ENCODE assay signal across 25 cellular contexts in genomic region chr4:142044271-142044670, GRCh38.
DNase-seq lines count a peak whose midpoint lies in the region; ATAC-seq, FAIRE-seq and TF ChIP-seq lines count a peak whose summit lies in the region.
"Had no signal": no experiment of that assay in that cellular context is flagged by ENCODE, and none has a peak within 500 bp of the region (broad histone marks: within the 10 kb centered on the region; RNA-seq: fewer than 3 reads in every experiment).

No MANE protein-coding gene starts in this region.

- H2AK5ac ChIP-seq in IMR-90 (ENCODE audit: low read depth, low read length) = 0 out of 2 replicates have a peak overlapping the region, but pooled peaks have one; percentile 5
- H2AK5ac ChIP-seq in H1 (ENCODE audit: low read depth, low read length) = no peak overlapping the region

- H2BK12ac ChIP-seq in H1 (ENCODE audit: low read depth, low read length) = no peak overlapping the region

- ATAC-seq in IMR-90 (ENCODE audit: low read depth) = peak; percentile 48
- ATAC-seq in naive thymus-derived CD4-positive, alpha-beta T cell = no peak
- no peak for ATAC-seq in CD8-positive, alpha-beta T cell
- ATAC-seq in HG03439 (IDR thresholded peaks at IDR 0.05; ENCODE audit: unreplicated experiment) = no peak
- ATAC-seq: esophagus mucosa, HCT116, heart left ventricle, mucosa of descending colon, Right ventricle myocardium inferior had no signal

- H3K4me1 Mint-ChIP-seq in naive thymus-derived CD4-positive, alpha-beta T cell = peaks cover 11 to 78% (median 63%) of the 10 kb centered on the region in 7 donors
- H3K4me1 Mint-ChIP-seq in CD8-positive, alpha-beta T cell (ENCODE audit: low read depth) = peaks cover 27% of the 10 kb centered on the region

- no peaks in the 10 kb centered on the region for H3K9me3 Mint-ChIP-seq in naive thymus-derived CD4-positive, alpha-beta T cell
- H3K9me3 Mint-ChIP-seq in CD8-positive, alpha-beta T cell = no peaks in the 10 kb centered on the region
- H3K9me3 Mint-ChIP-seq: activated CD4-positive, alpha-beta T cell treated with anti-CD3 and anti-CD28 coated beads, Interleukin-2, amount 10 ng/mL, durations not matched to agents 24 days and 14 days; central memory CD8-positive, alpha-beta T cell; stimulated activated naive CD8-positive, alpha-beta T cell treated with anti-CD3 and anti-CD28 coated beads, Interleukin-15, Interleukin-2, amounts not matched to agents 100 ng/mL and 50 ng/mL, for 24 hours had no signal

- H4K20me1 ChIP-seq in IMR-90 (ENCODE audit: insufficient read depth, low read length) (no peaks in the 10 kb centered on the region), H1 (replicated peaks in 1 of 2; ENCODE audit: control insufficient read depth in 1 of 2, insufficient read depth in 2 of 2, low read length in 2 of 2) (no peaks in the 10 kb centered on the region)

- H2BK120ac ChIP-seq in IMR-90 (ENCODE audit: low read depth, low read length) (peak overlapping the region; percentile 76), H1 (replicated peaks; ENCODE audit: low read depth, low read length) (no peak overlapping the region)

- intact Hi-C loops in IMR-90 (cut with micrococcal nuclease) = no loop called here
- intact Hi-C loops in naive thymus-derived CD4-positive, alpha-beta T cell (cut with micrococcal nuclease) = no loop called here
- intact Hi-C loops in CD8-positive, alpha-beta T cell (cut with DNase I, micrococcal nuclease) = no loop called here

- H3K18ac ChIP-seq in IMR-90 (ENCODE audit: low read depth, low read length) = peak overlapping the region; percentile 2; the same call in 1 of the 2 replicates
- peak overlapping the region; percentile 52; the same call in 1 of the 2 replicates for H3K18ac ChIP-seq in H1 (ENCODE audit: extremely low read depth, low read length)

- H2BK5ac ChIP-seq in IMR-90 (ENCODE audit: low read depth, low read length, poor library complexity, severe bottlenecking) = peak overlapping the region; percentile 82
- no peak overlapping the region for H2BK5ac ChIP-seq in H1 (ENCODE audit: low read depth, low read length)

- H3K4me2 ChIP-seq in IMR-90 (ENCODE audit: low read depth, low read length) (peak overlapping the region; percentile 10; the same call in 1 of the 2 replicates), H1 (ENCODE audit: insufficient read depth in 1 of 2, low read depth in 2 of 2, low read length in 2 of 2) (no peak overlapping the region)

- H2AK9ac ChIP-seq in IMR-90 (replicated peaks; ENCODE audit: low read depth, low read length, poor library complexity) = no peak overlapping the region

- POLR2A ChIA-PET in IMR-90 (lab: Charles Lee; ENCODE audit: unreplicated experiment) (no interaction called here), H1 (lab: Charles Lee; ENCODE audit: partially characterized antibody) (no interaction called here)
- POLR2A ChIA-PET in naive thymus-derived CD4-positive, alpha-beta T cell (lab: Charles Lee) = no interaction called here
- POLR2A ChIA-PET in CD8-positive, alpha-beta T cell (lab: Charles Lee) = no interaction called here

- H3K79me1 ChIP-seq in IMR-90 (ENCODE audit: low read depth in 1 of 2, low read length in 2 of 2) (no peaks in the 10 kb centered on the region), H1 (ENCODE audit: low read depth, low read length) (no peaks in the 10 kb centered on the region)

- H3K27ac Mint-ChIP-seq in naive thymus-derived CD4-positive, alpha-beta T cell = peak overlapping the region in 5 of 9 donors; percentile 16 to 63 (median 40)
- H3K27ac Mint-ChIP-seq in CD8-positive, alpha-beta T cell = no peak overlapping the region
- H3K27ac Mint-ChIP-seq: activated CD4-positive, alpha-beta T cell treated with anti-CD3 and anti-CD28 coated beads, Interleukin-2, amount 10 ng/mL, durations not matched to agents 24 days and 14 days; stimulated activated naive CD8-positive, alpha-beta T cell treated with anti-CD3 and anti-CD28 coated beads, Interleukin-15, Interleukin-2, amounts not matched to agents 100 ng/mL and 50 ng/mL, for 24 hours had no signal

- H4K8ac ChIP-seq in IMR-90 (ENCODE audit: low read depth in 2 of 2, low read length in 2 of 2) (peak overlapping the region in 1 of 2 experiments; percentile 63; a peak in 2 of 4 replicates), H1 (ENCODE audit: extremely low read depth, insufficient read depth, low read length) (no peak overlapping the region)

- H3K9ac ChIP-seq in IMR-90 (ENCODE audit: low read depth, low read length) (no peak overlapping the region), H1 (replicated peaks in 1 of 4; ENCODE audit: extremely low read depth in 1 of 4, low read depth in 3 of 4, low read length in 3 of 4) (no peak overlapping the region)

- H3K56ac ChIP-seq in IMR-90 (ENCODE audit: extremely low read depth, insufficient read depth, low read length) (no peak overlapping the region), H1 (replicated peaks; ENCODE audit: insufficient read length, low read depth, low read length) (no peak overlapping the region)

- H4K91ac ChIP-seq in IMR-90 (ENCODE audit: insufficient read depth, low read depth, low read length) (no peak overlapping the region), H1 (replicated peaks; ENCODE audit: insufficient read length, low read length) (no peak overlapping the region)

- H3K27me3 Mint-ChIP-seq in naive thymus-derived CD4-positive, alpha-beta T cell = no peaks in the 10 kb centered on the region
- H3K27me3 Mint-ChIP-seq in CD8-positive, alpha-beta T cell (ENCODE audit: low read depth) = no peaks in the 10 kb centered on the region
- H3K27me3 Mint-ChIP-seq: activated CD4-positive, alpha-beta T cell treated with anti-CD3 and anti-CD28 coated beads, Interleukin-2, amount 10 ng/mL, durations not matched to agents 24 days and 14 days; central memory CD8-positive, alpha-beta T cell; stimulated activated naive CD8-positive, alpha-beta T cell treated with anti-CD3 and anti-CD28 coated beads, Interleukin-15, Interleukin-2, amounts not matched to agents 100 ng/mL and 50 ng/mL, for 24 hours had no signal

- in situ Hi-C loops in IMR-90 (cut with MboI; ENCODE audit: low sequenced_read_pairs) = no loop called here

- H3K27me3 ChIP-seq in IMR-90 (ENCODE audit: control insufficient read depth, insufficient read depth, low read length) (no peaks in the 10 kb centered on the region), H1 (replicated peaks in 1 of 4; ENCODE audit: control insufficient read depth in 3 of 4, extremely low read depth in 1 of 4, insufficient read depth in 3 of 4, low read length in 3 of 4) (no peaks in the 10 kb centered on the region)
- H3K27me3 ChIP-seq in naive thymus-derived CD4-positive, alpha-beta T cell (ENCODE audit: control insufficient read depth in 2 of 2, insufficient read depth in 2 of 2, low read length in 2 of 2) = no peaks in the 10 kb centered on the region
- H3K27me3 ChIP-seq in CD8-positive, alpha-beta T cell (ENCODE audit: insufficient read depth, low read length) = no peaks in the 10 kb centered on the region
- H3K27me3 ChIP-seq: heart left ventricle, transverse colon had no signal

- 33% methylated on average over 1 of the region's 3 CpGs; no CpG with 5 or more reads in 1 of the 2 experiments for WGBS in IMR-90 (ENCODE audit: extremely low coverage in 2 of 2, insufficient read length in 1 of 2), 2 experiments
- WGBS in H1 (ENCODE audit: extremely low coverage in 1 of 2, insufficient coverage in 1 of 2, insufficient read length in 1 of 2, insufficient replicate concordance in 2 of 2, low coverage in 1 of 2, low lambda C conversion rate in 2 of 2, missing lambda C conversion rate in 1 of 2), 2 experiments = 50% methylated on average over 3 of the region's 3 CpGs; no CpG with 5 or more reads in 1 of the 2 experiments

- H3K36me3 Mint-ChIP-seq in naive thymus-derived CD4-positive, alpha-beta T cell = peaks cover 6 to 55% (median 33%) of the 10 kb centered on the region in 5 donors
- H3K36me3 Mint-ChIP-seq in CD8-positive, alpha-beta T cell = peaks cover 41% of the 10 kb centered on the region

- dilution Hi-C loops in IMR-90 (cut with HindIII; ENCODE audit: low sequenced_read_pairs, unreplicated experiment) = no loop called here

- H2AFZ ChIP-seq in IMR-90 (replicated peaks; ENCODE audit: low read length, poor library complexity) = no peak overlapping the region
- H2AFZ ChIP-seq in H1 (ENCODE audit: low read length) = 0 out of 2 replicates have a peak overlapping the region, but pooled peaks have one; percentile 77

- H3K14ac ChIP-seq in IMR-90 (replicated peaks; ENCODE audit: low read depth, low read length) (peak overlapping the region; percentile 64), H1 (ENCODE audit: insufficient read length) (no peak overlapping the region)

- FAIRE-seq in H1 (lab: Jason Lieb, UNC) = peak; percentile 7

- peak; percentile 45 for DNase-seq in EL
- peak; percentile 63 for DNase-seq in IMR-90
- no peak for DNase-seq in H1 (ENCODE audit: low read depth in 1 of 2, low spot score in 2 of 2)
- DNase-seq in naive thymus-derived CD4-positive, alpha-beta T cell = no peak
- no peak for DNase-seq in CD8-positive, alpha-beta T cell
- DNase-seq in GDM1 (lab: John Stamatoyannopoulos, UW) = no peak
- DNase-seq in stimulated activated CD4-positive, alpha-beta T cell treated with anti-CD3 and anti-CD28 coated beads, Interleukin-4, amount 100 ng/mL, for 4 hours = no peak
- DNase-seq: activated CD4-positive, alpha-beta T cell treated with anti-CD3 and anti-CD28 coated beads, Interleukin-2, amount 10 ng/mL, durations not matched to agents 24 days and 14 days; activated gamma-delta T cell; DMS79; effector memory CD4-positive, alpha-beta T cell; heart left ventricle; mucosa of descending colon; NCI-H1105 treated with DMSO at 0.1 percent for 48 hours; NCI-H526 treated with DMSO at 0.1 percent for 48 hours; stimulated activated CD4-positive, alpha-beta T cell treated with anti-CD3 and anti-CD28 coated beads, Interleukin-2, amount 100 ng/mL, for 24 hours; T-helper 1 cell; transverse colon had no signal

- H2BK15ac ChIP-seq in IMR-90 (ENCODE audit: low read depth, low read length) (peak overlapping the region; percentile 4; the same call in 1 of the 3 replicates), H1 (ENCODE audit: low read length) (no peak overlapping the region)

- H3K9me3 ChIP-seq in IMR-90 (ENCODE audit: control insufficient read depth, insufficient read depth, low read length) (no peaks in the 10 kb centered on the region), H1 (ENCODE audit: insufficient read depth in 2 of 2, low read depth in 1 of 2, low read length in 1 of 2) (no peaks in the 10 kb centered on the region)
- no peaks in the 10 kb centered on the region for H3K9me3 ChIP-seq in naive thymus-derived CD4-positive, alpha-beta T cell (ENCODE audit: control insufficient read depth in 2 of 3, low read length in 3 of 3)
- H3K9me3 ChIP-seq in CD8-positive, alpha-beta T cell (ENCODE audit: low read length) = no peaks in the 10 kb centered on the region
- H3K9me3 ChIP-seq: heart left ventricle, mucosa of descending colon, prostate gland, transverse colon had no signal

- H3K4me1 ChIP-seq in IMR-90 (ENCODE audit: control insufficient read depth, insufficient read depth, low read length) (peaks cover 4% of the 10 kb centered on the region; the same call in 1 of the 2 replicates), H1 (replicated peaks in 1 of 4; ENCODE audit: control insufficient read depth in 3 of 4, insufficient read depth in 4 of 4, low read length in 3 of 4) (peaks cover 0 to 10% (median 2%) of the 10 kb centered on the region in 4 experiments; a peak in 4 of 7 replicates)
- H3K4me1 ChIP-seq in naive thymus-derived CD4-positive, alpha-beta T cell (ENCODE audit: control insufficient read depth in 2 of 2, insufficient read depth in 2 of 2, low read length in 2 of 2) = no peaks in the 10 kb centered on the region
- no peaks in the 10 kb centered on the region for H3K4me1 ChIP-seq in CD8-positive, alpha-beta T cell (ENCODE audit: insufficient read depth, low read length)
- H3K4me1 ChIP-seq: prostate gland, transverse colon had no signal

- no peak overlapping the region for H3K4me3 Mint-ChIP-seq in naive thymus-derived CD4-positive, alpha-beta T cell
- no peak overlapping the region for H3K4me3 Mint-ChIP-seq in CD8-positive, alpha-beta T cell
- H3K4me3 Mint-ChIP-seq: activated CD4-positive, alpha-beta T cell treated with anti-CD3 and anti-CD28 coated beads, Interleukin-2, amount 10 ng/mL, durations not matched to agents 24 days and 14 days; central memory CD8-positive, alpha-beta T cell; stimulated activated naive CD8-positive, alpha-beta T cell treated with anti-CD3 and anti-CD28 coated beads, Interleukin-15, Interleukin-2, amounts not matched to agents 100 ng/mL and 50 ng/mL, for 24 hours had no signal

- H3K4me3 ChIP-seq in IMR-90 (ENCODE audit: insufficient read depth, low read depth, low read length) = no peak overlapping the region
- no peak overlapping the region for H3K4me3 ChIP-seq in H1 (ENCODE audit: extremely low read depth in 1 of 4, insufficient read depth in 2 of 4, low read depth in 3 of 4, low read length in 4 of 4)
- no peak overlapping the region for H3K4me3 ChIP-seq in naive thymus-derived CD4-positive, alpha-beta T cell (ENCODE audit: low read length)
- H3K4me3 ChIP-seq in CD8-positive, alpha-beta T cell (ENCODE audit: low read depth, low read length) = no peak overlapping the region
- H3K4me3 ChIP-seq: heart left ventricle, mucosa of descending colon, prostate gland, transverse colon had no signal

- H4K5ac ChIP-seq in IMR-90 (ENCODE audit: low read depth, low read length) (no peak overlapping the region), H1 (ENCODE audit: insufficient read length, low read depth, low read length) (no peak overlapping the region)

- H3K23me2 ChIP-seq in H1 (ENCODE audit: low read depth, low read length) = no peaks in the 10 kb centered on the region

- H3K4ac ChIP-seq in IMR-90 (ENCODE audit: low read depth, low read length) = peak overlapping the region; percentile 15; the same call in 1 of the 2 replicates
- H3K4ac ChIP-seq in H1 (replicated peaks; ENCODE audit: insufficient read length, low read depth, low read length) = no peak overlapping the region

- H3K79me2 ChIP-seq in H1 (ENCODE audit: control insufficient read depth in 1 of 2, insufficient read depth in 2 of 2, low read length in 2 of 2) = no peaks in the 10 kb centered on the region

- no TSS peak for BruUV-seq in IMR-90 (replicated peaks; lab: Mats Ljungman, UMichigan)

- H3K9me1 ChIP-seq in IMR-90 (ENCODE audit: insufficient read depth, low read length) = 0 out of 2 replicates have a peak, but pooled peaks cover 2% of the 10 kb centered on the region

- TF ChIP-seq POLR2A in IMR-90 (IDR thresholded peaks at IDR 0.05; ENCODE audit: low read depth, low read length) = no peak
- no peak for TF ChIP-seq POLR2A in H1 (IDR thresholded peaks at IDR 0.05; ENCODE audit: control extremely low read depth in 1 of 2, low read depth in 2 of 2, low read length in 2 of 2)

- no peaks in the 10 kb centered on the region for H3K36me3 ChIP-seq in IMR-90 (ENCODE audit: control insufficient read depth, insufficient read depth, low read length)
- H3K36me3 ChIP-seq in H1 (ENCODE audit: control insufficient read depth in 2 of 4, insufficient read depth in 4 of 4, low read length in 3 of 4) = no peaks in the 10 kb centered on the region
- H3K36me3 ChIP-seq in naive thymus-derived CD4-positive, alpha-beta T cell (ENCODE audit: control insufficient read depth in 2 of 3, insufficient read depth in 3 of 3, low read length in 3 of 3) = peaks cover 0 to 7% (median 4%) of the 10 kb centered on the region in 3 experiments
- H3K36me3 ChIP-seq in CD8-positive, alpha-beta T cell (ENCODE audit: insufficient read depth, low read length) = no peaks in the 10 kb centered on the region
- H3K36me3 ChIP-seq: prostate gland, transverse colon had no signal

- CTCF ChIA-PET in IMR-90 (lab: Yijun Ruan, JAX) (no interaction called here), H1 (lab: Charles Lee; ENCODE audit: partially characterized antibody) (interaction anchor here (0.8 kb wide), 1 partner anchor 844 kb away, joined by 3 read pairs; no protein-coding TSS in a partner anchor)
- CTCF ChIA-PET in naive thymus-derived CD4-positive, alpha-beta T cell (lab: Charles Lee) = no interaction called here
- CTCF ChIA-PET in CD8-positive, alpha-beta T cell (lab: Charles Lee) = no interaction called here

- TF ChIP-seq RAD21 in IMR-90 (IDR thresholded peaks at IDR 0.05; ENCODE audit: low read length) (no peak), H1 (IDR thresholded peaks at IDR 0.05 in 1 of 2, conservative IDR thresholded peaks at IDR 0.05 in 1 of 2; ENCODE audit: low read depth in 2 of 2, low read length in 2 of 2) (no peak)

- H2BK20ac ChIP-seq in IMR-90 (ENCODE audit: low read depth, low read length) = peak overlapping the region; percentile 82; the same call in 1 of the 2 replicates
- H2BK20ac ChIP-seq in H1 (ENCODE audit: low read length) = no peak overlapping the region

- no peak overlapping the region for H3K27ac ChIP-seq in IMR-90 (ENCODE audit: insufficient read depth, low read length)
- H3K27ac ChIP-seq in H1 (ENCODE audit: low read depth, low read length) = no peak overlapping the region
- H3K27ac ChIP-seq in naive thymus-derived CD4-positive, alpha-beta T cell (ENCODE audit: low read depth, low read length) = no peak overlapping the region
- no peak overlapping the region for H3K27ac ChIP-seq in CD8-positive, alpha-beta T cell (ENCODE audit: low read depth, low read length)
- H3K27ac ChIP-seq: heart left ventricle, prostate gland, transverse colon had no signal

- TF ChIP-seq CTCF in IMR-90 (conservative IDR thresholded peaks at IDR 0.05; ENCODE audit: low read depth, low read length) (no peak), H1 (IDR thresholded peaks at IDR 0.05; ENCODE audit: control extremely low read depth in 1 of 3, insufficient read depth in 1 of 3, low read depth in 1 of 3, low read length in 3 of 3) (no peak)
- no peak for TF ChIP-seq CTCF in CD8-positive, alpha-beta T cell (IDR thresholded peaks at IDR 0.05)

- H3K23ac ChIP-seq in IMR-90 (ENCODE audit: low read depth, low read length) = 0 out of 2 replicates have a peak overlapping the region, but pooled peaks have one; percentile 45
- H3K23ac ChIP-seq in H1 (ENCODE audit: insufficient read length) = no peak overlapping the region

- no peak for TF ChIP-seq EP300 in H1 (IDR thresholded peaks at IDR 0.05; ENCODE audit: borderline replicate concordance in 1 of 2, low read depth in 2 of 2, low read length in 2 of 2)

Comparison
In these comparisons a context has a peak if more than half of its experiments do, and no peak if none do; other contexts are left out.
1. DNase-seq: peak in EL (single experiment) and IMR-90 (single experiment); none in H1 (0 of 2), naive thymus-derived CD4-positive, alpha-beta T cell (0 of 9), CD8-positive, alpha-beta T cell (0 of 7), GDM1 (single experiment) and stimulated activated CD4-positive, alpha-beta T cell treated with anti-CD3 and anti-CD28 coated beads, Interleukin-4, amount 100 ng/mL, for 4 hours (0 of 2).